Comparison of ENCODE assay signal across 7 cellular contexts in genomic region chr5:178203670-178204204, GRCh38. TPM values are rescaled to one million over a fixed set of nuclear protein-coding genes. Genes with fewer than 3 reads are reported as not detected.
A peak's percentile ranks its signal among the peaks of the same experiment; 100 is the strongest.
DNase-seq lines count a peak whose midpoint lies in the region; ATAC-seq, FAIRE-seq and TF ChIP-seq lines count a peak whose summit lies in the region.

No MANE protein-coding gene starts in this region.

- TF ChIP-seq POLR2A in vagina (IDR thresholded peaks at IDR 0.05): no peak

- TF ChIP-seq CTCF in bronchial epithelial cell (IDR thresholded peaks at IDR 0.05; ENCODE audit: insufficient read depth, low read length, severe bottlenecking) (no peak), vagina (IDR thresholded peaks at IDR 0.05) (no peak)

- no peak overlapping the region for H3K27ac ChIP-seq in vagina

- no peak for FAIRE-seq in bronchial epithelial cell (lab: Jason Lieb, UNC)

- H3K36me3 ChIP-seq in bronchial epithelial cell (ENCODE audit: control insufficient read depth, insufficient read depth, low read length) (peaks cover 15% of the 10 kb centered on the region), vagina (peaks cover 0 to 25% of the 10 kb centered on the region in 2 donors)

- intact Hi-C loops in vagina (cut with DNase I): loop anchor here (2.0 kb wide), 1 partner anchor 27 kb away; no protein-coding TSS in a partner anchor

- H3K4me1 ChIP-seq in vagina: peaks cover 42% of the 10 kb centered on the region

- H3K4me3 ChIP-seq in bronchial epithelial cell (ENCODE audit: low read depth, low read length) (peak overlapping the region; percentile 71), vagina (peak overlapping the region; percentile 59 to 93)

- H3K9me3 ChIP-seq in vagina: no peaks in the 10 kb centered on the region

- ATAC-seq in GM19351 (IDR thresholded peaks at IDR 0.05; ENCODE audit: unreplicated experiment): peak; percentile 4

- peak; percentile 62 for DNase-seq in HuH-7.5 (ENCODE audit: low spot score)
- no peak for DNase-seq in bronchial epithelial cell (ENCODE audit: low read depth)
- peak; percentile 90 for DNase-seq in mesenteric fat pad (ENCODE audit: low spot score)
- peak in 1 of 2 donors; percentile 93 for DNase-seq in vagina (ENCODE audit: extremely low spot score in 2 of 2)
- DNase-seq in NCI-H524 treated with DMSO at 0.1 percent for 48 hours (lab: John Stamatoyannopoulos, UW): no peak
- DNase-seq in germinal center (ENCODE audit: low spot score): no peak

- H3K27me3 ChIP-seq in bronchial epithelial cell (ENCODE audit: control insufficient read depth, insufficient read depth, low read length) (no peaks in the 10 kb centered on the region), vagina (no peaks in the 10 kb centered on the region)

RNA-seq across cellular contexts. Expression of gene HNRNPAB, which starts 0.6 kb away (rescaled TPM):
- total RNA-seq in bronchial epithelial cell (67.4 and 71.3 TPM in 2 replicates), mesenteric fat pad (186 TPM), vagina (92.6 TPM)

RNA-seq across cellular contexts. Expression of gene GMCL2, which starts 16.6 kb away (rescaled TPM):
- total RNA-seq in bronchial epithelial cell (not detected in 2 replicates), mesenteric fat pad (not detected), vagina (not detected)

RNA-seq across cellular contexts. Expression of gene PHYKPL, which starts 28.9 kb away (rescaled TPM):
- total RNA-seq in bronchial epithelial cell: 29.2 and 40.6 TPM in 2 replicates
- 144 TPM for total RNA-seq in mesenteric fat pad
- 77.8 TPM for total RNA-seq in vagina

RNA-seq across cellular contexts. Expression of gene NHP2, which starts 50.1 kb away (rescaled TPM):
- total RNA-seq in bronchial epithelial cell (133 and 161 TPM in 2 replicates), mesenteric fat pad (99.2 TPM), vagina (172 TPM)

Comparison
In these comparisons a context has a peak if more than half of its experiments do, and no peak if none do; other contexts are left out.
1. DNase-seq: peak in HuH-7.5 (single experiment) and mesenteric fat pad (single experiment); none in bronchial epithelial cell (single experiment), NCI-H524 treated with DMSO at 0.1 percent for 48 hours (single experiment) and germinal center (single experiment).